1 cellular context compared by ENCODE assay signal in genomic region chr1:32998009-32998555, GRCh38.
TF ChIP-seq lines count a peak whose summit lies in the region.

No MANE protein-coding gene starts in this region.

TF ChIP-seq in GM23338, 12 proteins besides CTCF, POLR2A, EP300 and RAD21 (continued from another document):
- TF ChIP-seq ZNF462 (CRISPR knock-in tag; IDR thresholded peaks at IDR 0.05) (no peak), EZH2 (IDR thresholded peaks at IDR 0.05; ENCODE audit: low read depth, unreplicated experiment) (no peak), EZH2phosphoT487 (IDR thresholded peaks at IDR 0.05; ENCODE audit: unreplicated experiment) (no peak), ZNF331 (CRISPR knock-in tag; IDR thresholded peaks at IDR 0.05; ENCODE audit: low read depth) (no peak)
